In genomic region chr5:36696059-36696673, GRCh38 we compare ENCODE assay signal across 8 cellular contexts.
DNase-seq lines count a peak whose midpoint lies in the region; ATAC-seq and TF ChIP-seq lines count a peak whose summit lies in the region.

No MANE protein-coding gene starts in this region.

- intact Hi-C loops in lower lobe of right lung (cut with DNase I), result loop anchor here (10.0 kb wide), 1 partner anchor 281 kb away; no protein-coding TSS in a partner anchor

- no peaks in the 10 kb centered on the region for H3K9me3 Mint-ChIP-seq in chondrocyte (ENCODE audit: low read depth)

- DNase-seq in G401 (ENCODE audit: low spot score), result peak; percentile 62
- peak; percentile 53 for DNase-seq in LHCN-M2 (ENCODE audit: low read depth)
- peak; percentile 43 to 79 for DNase-seq in SW 1271 (lab: John Stamatoyannopoulos, UW)
- DNase-seq in chondrocyte (ENCODE audit: low spot score), result no peak
- no peak for DNase-seq in lower lobe of right lung
- DNase-seq in substantia nigra (lab: John Stamatoyannopoulos, UW), result peak in 34 of 49 donors; percentile 3 to 53 (median 26)
- no peak for DNase-seq in OCI-M2 (lab: John Stamatoyannopoulos, UW; ENCODE audit: unreplicated experiment)

- no peak overlapping the region for H3K4me3 ChIP-seq in lower lobe of right lung

- ATAC-seq in GM21717 (IDR thresholded peaks at IDR 0.05; ENCODE audit: unreplicated experiment), result peak; percentile 59
- ATAC-seq in lower lobe of right lung, result peak; percentile 37 to 52

- no peaks in the 10 kb centered on the region for H3K9me3 ChIP-seq in lower lobe of right lung

- no peaks in the 10 kb centered on the region for H3K36me3 ChIP-seq in lower lobe of right lung

- H3K27ac ChIP-seq in lower lobe of right lung, result no peak overlapping the region
- H3K27ac ChIP-seq in substantia nigra (ENCODE audit: low read depth, low read length, poor library complexity, severe bottlenecking), result no peak overlapping the region

- TF ChIP-seq CTCF in chondrocyte (IDR thresholded peaks at IDR 0.05), result peak; percentile 87
- peak; percentile 59 for TF ChIP-seq CTCF in lower lobe of right lung (IDR thresholded peaks at IDR 0.05)

- no peaks in the 10 kb centered on the region for H3K36me3 Mint-ChIP-seq in chondrocyte (ENCODE audit: low read depth)

- H3K27me3 ChIP-seq in lower lobe of right lung (ENCODE audit: low read depth), result peaks cover 11% of the 10 kb centered on the region

- H3K4me1 ChIP-seq in lower lobe of right lung, result peaks cover 13% of the 10 kb centered on the region

- peaks cover 14% of the 10 kb centered on the region for H3K27me3 Mint-ChIP-seq in chondrocyte (ENCODE audit: low read depth)

- no peak overlapping the region for H3K27ac Mint-ChIP-seq in chondrocyte (ENCODE audit: unreplicated experiment)

- H3K4me1 Mint-ChIP-seq in chondrocyte (ENCODE audit: low read depth), result peaks cover 27% of the 10 kb centered on the region

- in situ Hi-C loops in G401 (cut with HindIII; ENCODE audit: low sequenced_read_pairs), result no loop called here

- H3K4me3 Mint-ChIP-seq in chondrocyte (ENCODE audit: unreplicated experiment), result no peak overlapping the region

Comparison
In these comparisons a context has a peak if more than half of its experiments do, and no peak if none do; other contexts are left out.
1. DNase-seq: peak in G401 (single experiment), LHCN-M2 (single experiment), SW 1271 (2 of 2) and substantia nigra (34 of 49); none in chondrocyte (single experiment), lower lobe of right lung (single experiment) and OCI-M2 (single experiment).